ENCODE assay signal across 29 cellular contexts in the genomic region with DNA sequence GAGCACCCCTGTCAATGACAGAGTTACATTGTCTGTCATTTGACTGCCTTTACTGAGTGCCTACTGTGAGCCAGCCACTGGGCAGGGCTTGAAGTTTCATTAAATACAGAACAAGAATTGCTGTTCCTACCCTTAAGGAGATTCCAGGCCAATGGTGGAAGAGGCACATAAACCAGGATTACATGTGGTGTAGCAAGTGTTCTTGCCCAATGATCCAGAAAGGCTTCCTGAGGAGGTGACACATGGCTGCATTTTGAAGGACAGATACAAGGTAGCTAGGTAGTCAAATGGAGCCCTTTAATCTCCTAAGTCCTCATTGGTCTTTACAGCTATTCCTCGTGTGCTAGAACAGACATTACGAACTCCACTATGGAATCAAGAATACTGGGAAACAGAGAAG.
"Had no signal": no experiment of that assay in that cellular context is flagged by ENCODE, and none has a peak within 500 bp of the region (broad histone marks: within the 10 kb centered on the region; RNA-seq: fewer than 3 reads in every experiment).

No MANE protein-coding gene starts in this region.

- H3K9me3 ChIP-seq: esophagus muscularis mucosa, gastrocnemius medialis, heart left ventricle had no signal

- H3K27me3 ChIP-seq: brain microvascular endothelial cell, esophagus muscularis mucosa, foreskin keratinocyte, gastrocnemius medialis, heart left ventricle had no signal

- ATAC-seq: activated CD4-positive, CD25-positive, alpha-beta regulatory T cell treated with anti-CD3 and anti-CD28 coated beads, Interleukin-2, amount 50 U/mL, for 24 hours; activated CD8-positive, alpha-beta T cell treated with anti-CD3 and anti-CD28 coated beads for 36 hours; activated T-cell treated with anti-CD3 and anti-CD28 coated beads, Interleukin-2, amount 50 U/mL, for 4 hours; activated T-helper 17 cell treated with anti-CD3 and anti-CD28 coated beads, Interleukin-2, amount 50 U/mL, for 72 hours; foreskin keratinocyte; gastrocnemius medialis; heart left ventricle; T-helper 17 cell had no signal

- H3K4me1 ChIP-seq: foreskin keratinocyte, gastrocnemius medialis, heart left ventricle had no signal

- H3K4me3 ChIP-seq: coronary artery, dorsolateral prefrontal cortex, esophagus muscularis mucosa, gastrocnemius medialis, heart left ventricle had no signal

- DNase-seq: activated B cell treated with CpG ODN at 0.5 μM for 24 hours; activated CD4-positive, alpha-beta T cell treated with anti-CD3 and anti-CD28 coated beads for 48 hours; activated CD4-positive, alpha-beta T cell treated with anti-CD3 and anti-CD28 coated beads, Interleukin-2, amount 50 U/mL, for 1 hour; activated CD4-positive, alpha-beta T cell treated with anti-CD3 and anti-CD28 coated beads, Interleukin-2, amount 50 U/mL, for 48 hours; activated CD8-positive, alpha-beta memory T cell treated with anti-CD3 and anti-CD28 coated beads for 24 hours; activated CD8-positive, alpha-beta T cell treated with anti-CD3 and anti-CD28 coated beads for 36 hours; activated effector memory CD4-positive, alpha-beta T cell treated with Interleukin-2 at 50 U/mL for 16 hours; activated gamma-delta T cell treated with Interleukin-2 at 50 U/mL for 16 hours; activated naive CD4-positive, alpha-beta T cell treated with anti-CD3 and anti-CD28 coated beads, Interleukin-2, amount 50 U/mL, for 16 hours; activated naive CD4-positive, alpha-beta T cell treated with Interleukin-2 at 50 U/mL for 16 hours; activated T-cell treated with anti-CD3 and anti-CD28 coated beads, Interleukin-2, amount 50 U/mL, for 4 hours; amniotic stem cell; anterior cingulate cortex; brain microvascular endothelial cell; dorsolateral prefrontal cortex; effector memory CD4-positive, alpha-beta T cell; endodermal cell; erythroblast; foreskin keratinocyte; gastrocnemius medialis; glutamatergic neuron; heart left ventricle; T-helper 17 cell; T1000; WERI-Rb-1 had no signal

- H3K36me3 ChIP-seq: brain microvascular endothelial cell, esophagus muscularis mucosa, gastrocnemius medialis, heart left ventricle, WERI-Rb-1 had no signal

- H3K27ac ChIP-seq: brain microvascular endothelial cell, coronary artery, dorsolateral prefrontal cortex, esophagus muscularis mucosa, foreskin keratinocyte, gastrocnemius medialis, heart left ventricle, WERI-Rb-1 had no signal
